Comparison of ENCODE assay signal across 8 cellular contexts in the genomic region with DNA sequence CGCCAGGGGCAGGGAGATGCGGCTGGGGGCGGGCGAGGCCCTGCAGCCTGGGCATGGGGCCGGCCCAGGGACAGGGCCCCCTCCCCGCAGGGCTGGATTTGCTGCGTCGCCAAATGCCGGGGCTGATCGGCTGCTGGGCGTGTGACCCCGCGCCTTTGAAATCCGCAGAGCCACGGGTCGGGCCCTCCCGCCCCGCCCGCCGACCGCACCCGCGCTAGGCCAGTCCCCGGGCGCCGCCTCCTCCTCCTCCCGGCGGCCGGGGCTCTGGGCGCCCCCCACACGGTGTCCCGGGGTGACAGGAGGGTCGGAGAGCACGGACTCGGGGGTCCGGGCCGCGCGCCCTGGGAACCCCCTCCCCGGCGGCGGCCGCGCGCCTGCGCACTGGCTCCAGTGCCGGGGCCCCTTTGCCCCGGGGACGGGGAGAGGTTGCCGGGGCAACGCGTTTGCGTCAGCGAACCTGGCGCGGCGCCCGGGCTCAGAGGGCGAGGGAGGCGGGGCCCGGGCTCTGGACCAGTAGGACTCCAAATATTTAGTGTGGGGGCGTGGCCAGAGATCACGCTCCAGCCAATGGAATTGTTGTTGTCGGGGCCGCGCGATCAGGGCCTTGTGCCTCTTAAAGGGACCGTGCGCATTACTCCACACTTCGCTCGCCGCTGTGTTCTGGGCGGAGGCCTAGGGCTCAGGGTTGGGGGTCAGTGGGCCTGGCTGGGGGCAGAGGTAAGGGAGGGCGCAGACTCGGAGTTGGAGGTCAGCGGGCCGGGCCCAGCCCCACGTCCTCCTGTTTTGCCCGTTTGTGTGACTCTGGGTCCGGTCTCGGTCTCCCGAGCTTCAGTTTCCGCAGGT. TPM values are rescaled to one million over a fixed set of nuclear protein-coding genes. Genes with fewer than 3 reads are reported as not detected.
DNase-seq lines count a peak whose midpoint lies in the region; ATAC-seq and TF ChIP-seq lines count a peak whose summit lies in the region.

No MANE protein-coding gene starts in this region.

- no peak for TF ChIP-seq CTCF in kidney epithelial cell (IDR thresholded peaks at IDR 0.05; ENCODE audit: insufficient read depth, low read length, poor library complexity, severe bottlenecking)

- H3K27me3 ChIP-seq in kidney epithelial cell (ENCODE audit: control insufficient read depth, insufficient read depth, low read length): no peaks in the 10 kb centered on the region

- peak; percentile 63 for TF ChIP-seq POLR2A in GM19099 (IDR thresholded peaks at IDR 0.05; ENCODE audit: extremely low read depth, insufficient read length, low read depth)

- no peaks in the 10 kb centered on the region for H3K36me3 ChIP-seq in kidney epithelial cell (ENCODE audit: control insufficient read depth, insufficient read depth, low read length)

- H3K4me3 ChIP-seq in kidney epithelial cell (ENCODE audit: low read depth, low read length): peak overlapping the region; percentile 64

- peak; percentile 95 to 96 for DNase-seq in AML-193 (lab: John Stamatoyannopoulos, UW)
- peak; percentile 95 for DNase-seq in NCI-H460 (ENCODE audit: extremely low read depth, low read depth)
- DNase-seq in activated CD4-positive, alpha-beta T cell treated with anti-CD3 and anti-CD28 coated beads for 1 hour: peak; percentile 100
- DNase-seq in cerebellum (ENCODE audit: low spot score): peak; percentile 99
- peak; percentile 84 for DNase-seq in kidney epithelial cell (ENCODE audit: low read depth)
- DNase-seq in stimulated activated CD4-positive, alpha-beta T cell treated with anti-CD3 and anti-CD28 coated beads, Interleukin-15, amount 100 ng/mL, for 24 hours: peak; percentile 100

- peak; percentile 78 for ATAC-seq in HG03378 (IDR thresholded peaks at IDR 0.05; ENCODE audit: unreplicated experiment)

RNA-seq across cellular contexts. Expression of a gene that starts 10.3 kb away (rescaled TPM):
- 87.0 and 90.9 TPM in 2 replicates for total RNA-seq in NCI-H460 (2014; rRNA removed; shearing (Covaris generic))
- 79.8 and 124 TPM in 2 replicates for polyA plus RNA-seq in NCI-H460 (2014; cell fraction: nucleus; rRNA removed)
- total RNA-seq in cerebellum (19.7 TPM), kidney epithelial cell (253 and 315 TPM in 2 replicates)

RNA-seq across cellular contexts. Expression of a gene that starts 34.8 kb away (rescaled TPM):
- 12.3 and 14.4 TPM in 2 replicates for total RNA-seq in NCI-H460 (2014; rRNA removed; shearing (Covaris generic))
- polyA plus RNA-seq in NCI-H460 (2014; cell fraction: nucleus; rRNA removed): 3.5 and 6.3 TPM in 2 replicates
- total RNA-seq in cerebellum: 14.8 TPM
- total RNA-seq in kidney epithelial cell: 40.3 and 62.0 TPM in 2 replicates

RNA-seq across cellular contexts. Expression of a gene that starts 35.4 kb away (rescaled TPM):
- total RNA-seq in NCI-H460 (2014; rRNA removed; shearing (Covaris generic)): 1.4 and 1.6 TPM in 2 replicates
- polyA plus RNA-seq in NCI-H460 (2014; cell fraction: nucleus; rRNA removed): 9.7 and 24.7 TPM in 2 replicates
- total RNA-seq in cerebellum: 4.4 TPM
- 1.6 and 3.8 TPM in 2 replicates for total RNA-seq in kidney epithelial cell

RNA-seq across cellular contexts. Expression of a gene that starts 45.8 kb away (rescaled TPM):
- 32.9 and 33.7 TPM in 2 replicates for total RNA-seq in NCI-H460 (2014; rRNA removed; shearing (Covaris generic))
- polyA plus RNA-seq in NCI-H460 (2014; cell fraction: nucleus; rRNA removed): 56.1 and 72.6 TPM in 2 replicates
- total RNA-seq in cerebellum (48.9 TPM), kidney epithelial cell (51.3 and 66.1 TPM in 2 replicates)

Comparison
In these comparisons a context has a peak if more than half of its experiments do, and no peak if none do; other contexts are left out.
1. Peak in every context shown above with its lines: DNase-seq, ATAC-seq and H3K4me3 ChIP-seq.